Comparison of ENCODE assay signal across 8 cellular contexts in genomic region chrX:130402211-130402684, GRCh38. TPM values are rescaled to one million over a fixed set of nuclear protein-coding genes. Genes with fewer than 3 reads are reported as not detected.
A peak's percentile ranks its signal among the peaks of the same experiment; 100 is the strongest.
DNase-seq lines count a peak whose midpoint lies in the region; ATAC-seq and TF ChIP-seq lines count a peak whose summit lies in the region.

No MANE protein-coding gene starts in this region.

- H3K36me3 ChIP-seq in OCI-LY3 (replicated peaks; ENCODE audit: low read depth, low read length): peaks cover 9% of the 10 kb centered on the region
- no peaks in the 10 kb centered on the region for H3K36me3 ChIP-seq in ovary

- no peaks in the 10 kb centered on the region for H3K9me3 Mint-ChIP-seq in endothelial cell (ENCODE audit: unreplicated experiment)

- H3K4me2 ChIP-seq in OCI-LY3 (ENCODE audit: low read length): peak overlapping the region; percentile 93

- peaks cover 3% of the 10 kb centered on the region for H3K36me3 Mint-ChIP-seq in endothelial cell (ENCODE audit: low read depth, unreplicated experiment)

- DNase-seq in ELR (ENCODE audit: low read depth) (peak; percentile 6), endothelial cell (ENCODE audit: low spot score) (no peak), ovary (no peak), NCI-H2081 treated with DMSO at 0.1 percent for 48 hours (lab: John Stamatoyannopoulos, UW) (no peak), LoVo (ENCODE audit: low spot score) (no peak)

- TF ChIP-seq EP300 in ovary (IDR thresholded peaks at IDR 0.05): no peak

- peak overlapping the region; percentile 98; the same call in 1 of the 2 replicates for H2AFZ ChIP-seq in OCI-LY3 (ENCODE audit: low read depth, low read length)

- peak overlapping the region; percentile 98 for H3K4me3 Mint-ChIP-seq in endothelial cell (ENCODE audit: unreplicated experiment)

- ATAC-seq in GM18511 (IDR thresholded peaks at IDR 0.05; ENCODE audit: unreplicated experiment) (no peak), GM19452 (IDR thresholded peaks at IDR 0.05; ENCODE audit: unreplicated experiment) (no peak)

- H3K4me1 ChIP-seq in OCI-LY3 (ENCODE audit: low read length) (peaks cover 6% of the 10 kb centered on the region; the same call in 1 of the 2 replicates), ovary (ENCODE audit: insufficient read depth) (peaks cover 2% of the 10 kb centered on the region)

- H3K79me2 ChIP-seq in OCI-LY3 (ENCODE audit: low read length): peaks cover 23% of the 10 kb centered on the region

- H3K27ac ChIP-seq in OCI-LY3 (ENCODE audit: low read length) (no peak overlapping the region), ovary (peak overlapping the region in 1 of 2 donors; percentile 62)

- no peaks in the 10 kb centered on the region for H3K9me3 ChIP-seq in OCI-LY3 (ENCODE audit: insufficient read depth, low read length)
- H3K9me3 ChIP-seq in ovary: no peaks in the 10 kb centered on the region

- H3K4me3 ChIP-seq in OCI-LY3 (ENCODE audit: low read length): peak overlapping the region; percentile 98
- H3K4me3 ChIP-seq in ovary: peak overlapping the region; percentile 63

- no peak for TF ChIP-seq CTCF in OCI-LY3 (IDR thresholded peaks at IDR 0.05; ENCODE audit: low read depth, low read length)
- no peak for TF ChIP-seq CTCF in endothelial cell (IDR thresholded peaks at IDR 0.05; ENCODE audit: unreplicated experiment)
- TF ChIP-seq CTCF in ovary (IDR thresholded peaks at IDR 0.05): no peak

- peak overlapping the region; percentile 88 for H3K9ac ChIP-seq in OCI-LY3 (ENCODE audit: low read length)

- TF ChIP-seq POLR2A in ovary (IDR thresholded peaks at IDR 0.05): no peak

- peak overlapping the region; percentile 65 for H3K27ac Mint-ChIP-seq in endothelial cell (ENCODE audit: unreplicated experiment)

- intact Hi-C loops in ovary (cut with DNase I): no loop called here

- peaks cover 3% of the 10 kb centered on the region for H3K4me1 Mint-ChIP-seq in endothelial cell (ENCODE audit: unreplicated experiment)

- H4K20me1 ChIP-seq in OCI-LY3 (ENCODE audit: insufficient read depth, low read length): no peaks in the 10 kb centered on the region

- no peaks in the 10 kb centered on the region for H3K27me3 ChIP-seq in OCI-LY3 (ENCODE audit: low read depth, low read length)
- no peaks in the 10 kb centered on the region for H3K27me3 ChIP-seq in ovary

- no peaks in the 10 kb centered on the region for H3K27me3 Mint-ChIP-seq in endothelial cell (ENCODE audit: unreplicated experiment)

- 27 to 34% (median 30%) methylated on average over 13 of the region's 13 CpGs for WGBS in ovary, 3 donors

RNA-seq across cellular contexts. Expression of gene RBMX2, which starts 0.5 kb away (rescaled TPM):
- total RNA-seq in endothelial cell (ENCODE audit: unreplicated experiment) (24.5 TPM), ovary (10 to 100 TPM; 12.8 to 20.6 (median 17.0) TPM)
- polyA plus RNA-seq in ovary: 10 to 100 TPM; 24.4 to 50.2 TPM

RNA-seq across cellular contexts. Expression of gene GPR119, which starts 16.8 kb away (rescaled TPM):
- total RNA-seq in endothelial cell (ENCODE audit: unreplicated experiment) (not detected), ovary (not detected)
- polyA plus RNA-seq in ovary: not detected
